Comparison of ENCODE assay signal across 8 cellular contexts in genomic region chr11:73141309-73142127, GRCh38. TPM values are rescaled to one million over a fixed set of nuclear protein-coding genes. Genes with fewer than 3 reads are reported as not detected.
DNase-seq lines count a peak whose midpoint lies in the region; ATAC-seq lines count a peak whose summit lies in the region.

No MANE protein-coding gene starts in this region.

- DNase-seq in NCI-H1436 (lab: John Stamatoyannopoulos, UW), result peak; percentile 59
- no peak for DNase-seq in NCI-H1436 treated with DMSO at 0.1 percent for 48 hours (lab: John Stamatoyannopoulos, UW)
- DNase-seq in NCI-H2029 treated with DMSO at 0.1 percent for 48 hours (lab: John Stamatoyannopoulos, UW), result peak; percentile 25
- DNase-seq in activated CD4-positive, alpha-beta T cell treated with anti-CD3 and anti-CD28 coated beads, Interleukin-2, amount 50 U/mL, for 1 hour, result peak; percentile 55
- DNase-seq in lung microvascular endothelial cell (ENCODE audit: low read depth in 2 of 2), result peak; percentile 53 to 81
- peak; percentile 25 for DNase-seq in stimulated activated CD8-positive, alpha-beta memory T cell treated with anti-CD3 and anti-CD28 coated beads, Interleukin-15, amount 100 ng/mL, for 1 hour (ENCODE audit: low read depth)

- 0% methylated on average over 71 of the region's 71 CpGs for WGBS in ectodermal cell, 2 experiments

- H3K9me3 ChIP-seq in ectodermal cell (ENCODE audit: control insufficient read depth, low read length), result no peaks in the 10 kb centered on the region

- peak; percentile 19 for ATAC-seq in HG02571 (IDR thresholded peaks at IDR 0.05; ENCODE audit: unreplicated experiment)

- no peaks in the 10 kb centered on the region for H3K27me3 ChIP-seq in ectodermal cell (ENCODE audit: control insufficient read depth, insufficient read depth, low read length, poor library complexity, severe bottlenecking)

- peak overlapping the region; percentile 77 for H3K27ac ChIP-seq in ectodermal cell (ENCODE audit: insufficient read depth, low read depth, low read length, poor library complexity, severe bottlenecking)

- H3K4me3 ChIP-seq in ectodermal cell (ENCODE audit: insufficient read depth, low read depth, low read length), result peak overlapping the region; percentile 90

- H3K4me1 ChIP-seq in ectodermal cell (ENCODE audit: control insufficient read depth, insufficient read depth, low read length), result peaks cover 8% of the 10 kb centered on the region

- no peaks in the 10 kb centered on the region for H3K36me3 ChIP-seq in ectodermal cell (ENCODE audit: control insufficient read depth, insufficient read depth, low read length)

RNA-seq across cellular contexts. Expression of gene FCHSD2, which starts 0.6 kb away (rescaled TPM):
- polyA plus RNA-seq in ectodermal cell (2013, experiment 1 of 4), result 27.3 TPM
- 24.3 TPM for polyA plus RNA-seq in ectodermal cell (2013, experiment 2 of 4)
- polyA plus RNA-seq in ectodermal cell (2013, experiment 3 of 4), result 17.8 TPM
- 18.4 TPM for polyA plus RNA-seq in ectodermal cell (2013, experiment 4 of 4)
- 13.7 and 15.9 TPM in 2 replicates for total RNA-seq in lung microvascular endothelial cell
